1 cellular context compared by ENCODE assay signal in the genomic region with DNA sequence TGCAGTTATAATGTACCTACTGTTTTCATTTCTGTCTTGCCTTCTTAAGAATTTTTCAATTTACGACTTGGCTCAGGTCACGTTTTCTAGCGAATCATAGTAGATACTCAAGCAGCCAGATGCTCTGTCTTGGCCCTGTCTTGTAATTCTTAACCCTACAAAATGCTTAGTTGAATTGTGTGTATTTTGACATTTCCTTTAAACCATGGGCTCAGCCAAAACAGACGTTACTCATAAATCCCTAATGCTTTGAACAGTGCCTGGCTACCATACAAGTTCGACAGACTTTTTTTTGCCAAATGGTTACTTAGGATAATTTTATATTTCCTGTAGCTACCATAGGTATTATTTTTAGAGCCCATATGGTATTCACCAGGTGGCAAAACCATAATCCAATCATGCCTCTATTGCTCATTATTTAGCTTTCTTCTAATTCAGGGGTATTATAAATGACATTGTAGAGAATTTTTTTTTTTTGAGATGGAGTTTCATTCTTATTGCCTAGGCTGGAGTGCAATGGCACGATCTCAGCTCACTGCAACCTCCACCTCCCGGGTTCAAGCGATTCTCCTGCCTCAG.
TF ChIP-seq lines count a peak whose summit lies in the region.

No MANE protein-coding gene starts in this region.

TF ChIP-seq in GM12878, 131 proteins besides CTCF, POLR2A, EP300 and RAD21:
- TF ChIP-seq, protein P1, sequence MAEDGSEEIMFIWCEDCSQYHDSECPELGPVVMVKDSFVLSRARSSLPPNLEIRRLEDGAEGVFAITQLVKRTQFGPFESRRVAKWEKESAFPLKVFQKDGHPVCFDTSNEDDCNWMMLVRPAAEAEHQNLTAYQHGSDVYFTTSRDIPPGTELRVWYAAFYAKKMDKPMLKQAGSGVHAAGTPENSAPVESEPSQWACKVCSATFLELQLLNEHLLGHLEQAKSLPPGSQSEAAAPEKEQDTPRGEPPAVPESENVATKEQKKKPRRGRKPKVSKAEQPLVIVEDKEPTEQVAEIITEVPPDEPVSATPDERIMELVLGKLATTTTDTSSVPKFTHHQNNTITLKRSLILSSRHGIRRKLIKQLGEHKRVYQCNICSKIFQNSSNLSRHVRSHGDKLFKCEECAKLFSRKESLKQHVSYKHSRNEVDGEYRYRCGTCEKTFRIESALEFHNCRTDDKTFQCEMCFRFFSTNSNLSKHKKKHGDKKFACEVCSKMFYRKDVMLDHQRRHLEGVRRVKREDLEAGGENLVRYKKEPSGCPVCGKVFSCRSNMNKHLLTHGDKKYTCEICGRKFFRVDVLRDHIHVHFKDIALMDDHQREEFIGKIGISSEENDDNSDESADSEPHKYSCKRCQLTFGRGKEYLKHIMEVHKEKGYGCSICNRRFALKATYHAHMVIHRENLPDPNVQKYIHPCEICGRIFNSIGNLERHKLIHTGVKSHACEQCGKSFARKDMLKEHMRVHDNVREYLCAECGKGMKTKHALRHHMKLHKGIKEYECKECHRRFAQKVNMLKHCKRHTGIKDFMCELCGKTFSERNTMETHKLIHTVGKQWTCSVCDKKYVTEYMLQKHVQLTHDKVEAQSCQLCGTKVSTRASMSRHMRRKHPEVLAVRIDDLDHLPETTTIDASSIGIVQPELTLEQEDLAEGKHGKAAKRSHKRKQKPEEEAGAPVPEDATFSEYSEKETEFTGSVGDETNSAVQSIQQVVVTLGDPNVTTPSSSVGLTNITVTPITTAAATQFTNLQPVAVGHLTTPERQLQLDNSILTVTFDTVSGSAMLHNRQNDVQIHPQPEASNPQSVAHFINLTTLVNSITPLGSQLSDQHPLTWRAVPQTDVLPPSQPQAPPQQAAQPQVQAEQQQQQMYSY (CRISPR knock-in tag; IDR thresholded peaks at IDR 0.05), result no peak
- TF ChIP-seq SPI1 (IDR thresholded peaks at IDR 0.05; ENCODE audit: borderline replicate concordance, insufficient read depth, low read depth, low read length), result no peak
- no peak for TF ChIP-seq CBFB (IDR thresholded peaks at IDR 0.05; ENCODE audit: low read depth)
- TF ChIP-seq LARP7 (IDR thresholded peaks at IDR 0.05), result no peak
- TF ChIP-seq BACH1 (IDR thresholded peaks at IDR 0.05; ENCODE audit: borderline replicate concordance), result no peak
- TF ChIP-seq EZH2 (IDR thresholded peaks at IDR 0.05; ENCODE audit: borderline replicate concordance, control insufficient read depth, low read depth, low read length), result no peak
- no peak for TF ChIP-seq TCF7 (IDR thresholded peaks at IDR 0.05; ENCODE audit: borderline replicate concordance)
- TF ChIP-seq ZNF24 (IDR thresholded peaks at IDR 0.05), result no peak
- TF ChIP-seq HCFC1 (IDR thresholded peaks at IDR 0.05; ENCODE audit: low read length), result no peak
- no peak for TF ChIP-seq TCF12 (IDR thresholded peaks at IDR 0.05; ENCODE audit: low read depth, low read length)
- no peak for TF ChIP-seq KDM1A (IDR thresholded peaks at IDR 0.05; ENCODE audit: borderline replicate concordance)
- TF ChIP-seq, protein P2, sequence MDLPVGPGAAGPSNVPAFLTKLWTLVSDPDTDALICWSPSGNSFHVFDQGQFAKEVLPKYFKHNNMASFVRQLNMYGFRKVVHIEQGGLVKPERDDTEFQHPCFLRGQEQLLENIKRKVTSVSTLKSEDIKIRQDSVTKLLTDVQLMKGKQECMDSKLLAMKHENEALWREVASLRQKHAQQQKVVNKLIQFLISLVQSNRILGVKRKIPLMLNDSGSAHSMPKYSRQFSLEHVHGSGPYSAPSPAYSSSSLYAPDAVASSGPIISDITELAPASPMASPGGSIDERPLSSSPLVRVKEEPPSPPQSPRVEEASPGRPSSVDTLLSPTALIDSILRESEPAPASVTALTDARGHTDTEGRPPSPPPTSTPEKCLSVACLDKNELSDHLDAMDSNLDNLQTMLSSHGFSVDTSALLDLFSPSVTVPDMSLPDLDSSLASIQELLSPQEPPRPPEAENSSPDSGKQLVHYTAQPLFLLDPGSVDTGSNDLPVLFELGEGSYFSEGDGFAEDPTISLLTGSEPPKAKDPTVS (IDR thresholded peaks at IDR 0.05; ENCODE audit: low read depth, low read length), result no peak
- TF ChIP-seq PML (IDR thresholded peaks at IDR 0.05; ENCODE audit: low read length), result no peak
- no peak for TF ChIP-seq HDAC6 (IDR thresholded peaks at IDR 0.05; ENCODE audit: unreplicated experiment)
- TF ChIP-seq BRCA1 (IDR thresholded peaks at IDR 0.05; ENCODE audit: low read depth, low read length), result no peak
- TF ChIP-seq, protein P3, sequence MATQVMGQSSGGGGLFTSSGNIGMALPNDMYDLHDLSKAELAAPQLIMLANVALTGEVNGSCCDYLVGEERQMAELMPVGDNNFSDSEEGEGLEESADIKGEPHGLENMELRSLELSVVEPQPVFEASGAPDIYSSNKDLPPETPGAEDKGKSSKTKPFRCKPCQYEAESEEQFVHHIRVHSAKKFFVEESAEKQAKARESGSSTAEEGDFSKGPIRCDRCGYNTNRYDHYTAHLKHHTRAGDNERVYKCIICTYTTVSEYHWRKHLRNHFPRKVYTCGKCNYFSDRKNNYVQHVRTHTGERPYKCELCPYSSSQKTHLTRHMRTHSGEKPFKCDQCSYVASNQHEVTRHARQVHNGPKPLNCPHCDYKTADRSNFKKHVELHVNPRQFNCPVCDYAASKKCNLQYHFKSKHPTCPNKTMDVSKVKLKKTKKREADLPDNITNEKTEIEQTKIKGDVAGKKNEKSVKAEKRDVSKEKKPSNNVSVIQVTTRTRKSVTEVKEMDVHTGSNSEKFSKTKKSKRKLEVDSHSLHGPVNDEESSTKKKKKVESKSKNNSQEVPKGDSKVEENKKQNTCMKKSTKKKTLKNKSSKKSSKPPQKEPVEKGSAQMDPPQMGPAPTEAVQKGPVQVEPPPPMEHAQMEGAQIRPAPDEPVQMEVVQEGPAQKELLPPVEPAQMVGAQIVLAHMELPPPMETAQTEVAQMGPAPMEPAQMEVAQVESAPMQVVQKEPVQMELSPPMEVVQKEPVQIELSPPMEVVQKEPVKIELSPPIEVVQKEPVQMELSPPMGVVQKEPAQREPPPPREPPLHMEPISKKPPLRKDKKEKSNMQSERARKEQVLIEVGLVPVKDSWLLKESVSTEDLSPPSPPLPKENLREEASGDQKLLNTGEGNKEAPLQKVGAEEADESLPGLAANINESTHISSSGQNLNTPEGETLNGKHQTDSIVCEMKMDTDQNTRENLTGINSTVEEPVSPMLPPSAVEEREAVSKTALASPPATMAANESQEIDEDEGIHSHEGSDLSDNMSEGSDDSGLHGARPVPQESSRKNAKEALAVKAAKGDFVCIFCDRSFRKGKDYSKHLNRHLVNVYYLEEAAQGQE (IDR thresholded peaks at IDR 0.05; ENCODE audit: low read depth, low read length), result no peak
- no peak for TF ChIP-seq ZNF622 (IDR thresholded peaks at IDR 0.05)
- TF ChIP-seq RELA (IDR thresholded peaks at IDR 0.05; ENCODE audit: borderline replicate concordance, partially characterized antibody), result no peak
